14 cellular contexts compared by ENCODE assay signal in genomic region chr17:57624390-57624789, GRCh38.
A peak's percentile ranks its signal among the peaks of the same experiment; 100 is the strongest.
DNase-seq lines count a peak whose midpoint lies in the region; ATAC-seq, FAIRE-seq and TF ChIP-seq lines count a peak whose summit lies in the region.
"Had no signal": no experiment of that assay in that cellular context is flagged by ENCODE, and none has a peak within 500 bp of the region (broad histone marks: within the 10 kb centered on the region; RNA-seq: fewer than 3 reads in every experiment).

No MANE protein-coding gene starts in this region.

- no peak for TF ChIP-seq RAD21 in GM12878 (IDR thresholded peaks at IDR 0.05; ENCODE audit: insufficient read depth, low read depth, low read length)

- no peak for TF ChIP-seq EP300 in GM12878 (IDR thresholded peaks at IDR 0.05; ENCODE audit: borderline replicate concordance in 1 of 2, control insufficient read depth in 1 of 2, low read depth in 2 of 2, low read length in 2 of 2)

- FAIRE-seq in GM12878 (lab: Jason Lieb, UNC): no peak

- H3K4me3 ChIP-seq in DND-41 (ENCODE audit: low read depth in 1 of 2, low read length in 2 of 2) (no peak overlapping the region), GM12878 (no peak overlapping the region)

- ATAC-seq in DND-41 (ENCODE audit: insufficient read depth, low read depth) (0 out of 3 replicates have a peak, but pooled peaks have one; percentile 25), GM21423 (IDR thresholded peaks at IDR 0.05; ENCODE audit: unreplicated experiment) (peak; percentile 45), GM12878 (no peak), HG03342 (IDR thresholded peaks at IDR 0.05; ENCODE audit: unreplicated experiment) (no peak)
- ATAC-seq: left cardiac atrium had no signal

- peaks cover 7% of the 10 kb centered on the region for H3K36me3 Mint-ChIP-seq in neural crest cell (ENCODE audit: low read depth)

- H3K27ac Mint-ChIP-seq in neural crest cell (ENCODE audit: unreplicated experiment): peak overlapping the region; percentile 75

- no peaks in the 10 kb centered on the region for H3K4me1 ChIP-seq in DND-41 (ENCODE audit: insufficient read depth, low read length)
- peaks cover 48% of the 10 kb centered on the region for H3K4me1 ChIP-seq in GM12878 (ENCODE audit: control insufficient read depth, insufficient read depth, low read length)

- CTCF ChIA-PET in GM12878 (lab: Yijun Ruan, JAX): interaction anchor here (1.6 to 2.3 kb wide), 2 partner anchors 47 to 380 kb away, joined by 5 to 8 read pairs; no protein-coding TSS in a partner anchor

- no peaks in the 10 kb centered on the region for H3K27me3 ChIP-seq in DND-41 (ENCODE audit: insufficient read depth, low read length, poor library complexity)
- H3K27me3 ChIP-seq in GM12878 (replicated peaks in 1 of 2; ENCODE audit: control insufficient read depth in 2 of 2, insufficient read depth in 2 of 2, low read length in 1 of 2): no peaks in the 10 kb centered on the region

- POLR2A ChIA-PET in GM12878 (lab: Charles Lee): no interaction called here

- H2AFZ ChIP-seq in DND-41 (ENCODE audit: low read depth, low read length) (no peak overlapping the region), GM12878 (ENCODE audit: control insufficient read depth, low read depth, low read length) (no peak overlapping the region)

- H3K79me2 ChIP-seq in DND-41 (ENCODE audit: insufficient read depth, low read length) (peaks cover 66% of the 10 kb centered on the region), GM12878 (ENCODE audit: control insufficient read depth, insufficient read depth, low read length) (no peaks in the 10 kb centered on the region)

- H3K27ac ChIP-seq in DND-41 (ENCODE audit: low read length) (peak overlapping the region; percentile 65), GM12878 (ENCODE audit: control insufficient read depth, insufficient read depth) (peak overlapping the region; percentile 39)

- TF ChIP-seq POLR2A in GM12878 (IDR thresholded peaks at IDR 0.05; ENCODE audit: low read depth, low read length): no peak

- DNase-seq in DND-41 (no peak), GM12878 (ENCODE audit: low read depth, low spot score) (no peak), neural crest cell (ENCODE audit: low read depth, low spot score) (no peak), NCI-H1048 (lab: John Stamatoyannopoulos, UW) (no peak), NCI-H1436 (lab: John Stamatoyannopoulos, UW) (no peak), SKM-1 (lab: John Stamatoyannopoulos, UW; ENCODE audit: unreplicated experiment) (no peak)
- DNase-seq: C1 segment of cervical spinal cord, head of caudate nucleus, IMR-90, left cardiac atrium, NCI-H510A, RPMI8226 had no signal

- TF ChIP-seq CTCF in DND-41 (IDR thresholded peaks at IDR 0.05; ENCODE audit: borderline replicate concordance, extremely low read depth, low read length, poor library complexity, severe bottlenecking) (no peak), GM12878 (IDR thresholded peaks at IDR 0.05 in 2 of 3, conservative IDR thresholded peaks at IDR 0.05 in 1 of 3; ENCODE audit: control insufficient read depth in 2 of 3, extremely low read depth in 1 of 3, insufficient read depth in 1 of 3, low read depth in 3 of 3, low read length in 3 of 3) (no peak), neural crest cell (conservative IDR thresholded peaks at IDR 0.05) (no peak)

- BruUV-seq in GM12878 (replicated peaks; lab: Mats Ljungman, UMichigan): no TSS peak

- in situ Hi-C loops in GM12878 (cut with MboI): no loop called here

- H3K9ac ChIP-seq in DND-41 (ENCODE audit: low read depth, low read length) (no peak overlapping the region), GM12878 (ENCODE audit: control insufficient read depth, insufficient read depth, low read length) (no peak overlapping the region)

- H3K36me3 ChIP-seq in DND-41 (ENCODE audit: insufficient read depth, low read length) (peaks cover 100% of the 10 kb centered on the region), GM12878 (ENCODE audit: control insufficient read depth in 2 of 2, insufficient read depth in 2 of 2, low read length in 1 of 2) (peaks cover 11 to 14% of the 10 kb centered on the region in 2 experiments)

- intact Hi-C loops in GM12878 (cut with micrococcal nuclease; ENCODE audit: unreplicated experiment): no loop called here

- H4K20me1 ChIP-seq in DND-41 (ENCODE audit: insufficient read depth, low read length) (peaks cover 25% of the 10 kb centered on the region; the same call in 1 of the 2 replicates), GM12878 (ENCODE audit: control insufficient read depth, insufficient read depth) (no peaks in the 10 kb centered on the region; the same call in 1 of the 2 replicates)

- WGBS in GM12878 (ENCODE audit: insufficient coverage, insufficient replicate concordance, low lambda C conversion rate, missing lambda C conversion rate): 81% methylated on average over 8 of the region's 8 CpGs

- RAD21 ChIA-PET in GM12878 (lab: Charles Lee; ENCODE audit: unreplicated experiment): interaction anchor here (1.6 to 2.2 kb wide), 3 partner anchors 48 to 255 kb away, joined by 4 to 8 read pairs (median 5); no protein-coding TSS in a partner anchor

- H3K9me3 ChIP-seq in DND-41 (ENCODE audit: insufficient read depth, low read length, severe bottlenecking): no peaks in the 10 kb centered on the region
- H3K9me3 ChIP-seq in GM12878 (replicated peaks; ENCODE audit: control insufficient read depth, insufficient read depth, low read length): no peaks in the 10 kb centered on the region

- SMC1A ChIA-PET in GM12878 (lab: Charles Lee; ENCODE audit: uncharacterized antibody, unreplicated experiment): interaction anchor here (0.9 to 3.2 kb wide), 5 partner anchors 18 to 381 kb away, joined by 3 to 14 read pairs (median 3); no protein-coding TSS in a partner anchor

- no peak overlapping the region for H3K4me3 Mint-ChIP-seq in neural crest cell

- H3K4me1 Mint-ChIP-seq in neural crest cell: peaks cover 34% of the 10 kb centered on the region

- H3K27me3 Mint-ChIP-seq in neural crest cell (ENCODE audit: low read depth): no peaks in the 10 kb centered on the region

- no peak overlapping the region for H3K4me2 ChIP-seq in DND-41 (ENCODE audit: insufficient read depth, low read length)
- H3K4me2 ChIP-seq in GM12878 (ENCODE audit: control insufficient read depth, insufficient read depth): 0 out of 2 replicates have a peak overlapping the region, but pooled peaks have one; percentile 1

- no peaks in the 10 kb centered on the region for H3K9me3 Mint-ChIP-seq in neural crest cell

TF ChIP-seq in GM12878, 131 proteins besides CTCF, POLR2A, EP300 and RAD21:
- TF ChIP-seq ZBTB11 (CRISPR knock-in tag; IDR thresholded peaks at IDR 0.05) (no peak), STAT1 (conservative IDR thresholded peaks at IDR 0.05) (no peak)

Comparison
In these comparisons a context has a peak if more than half of its experiments do, and no peak if none do; other contexts are left out.
1. ATAC-seq: peak in DND-41 (single experiment) and GM21423 (single experiment); none in GM12878 (single experiment) and HG03342 (single experiment).